In genomic region chr14:88599321-88599720, GRCh38 we compare ENCODE assay signal across 10 cellular contexts. TPM values are rescaled to one million over a fixed set of nuclear protein-coding genes. Genes with fewer than 3 reads are reported as not detected.
A peak's percentile ranks its signal among the peaks of the same experiment; 100 is the strongest.
DNase-seq lines count a peak whose midpoint lies in the region; ATAC-seq lines count a peak whose summit lies in the region.
"Had no signal": no experiment of that assay in that cellular context is flagged by ENCODE, and none has a peak within 500 bp of the region (broad histone marks: within the 10 kb centered on the region; RNA-seq: fewer than 3 reads in every experiment).

No MANE protein-coding gene starts in this region.

- in situ Hi-C loops in KBM-7 (cut with MboI; ENCODE audit: low pct_unique_long_range_greater_than_20kb, low sequenced_read_pairs): no loop called here

- ATAC-seq in GM21717 (IDR thresholded peaks at IDR 0.05; ENCODE audit: unreplicated experiment): peak; percentile 28
- peak; percentile 34 for ATAC-seq in HG03439 (IDR thresholded peaks at IDR 0.05; ENCODE audit: unreplicated experiment)
- no peak for ATAC-seq in stimulated activated effector memory CD8-positive, alpha-beta T cell treated with anti-CD3 and anti-CD28 coated beads, Interleukin-12 subunit alpha, Interleukin-12 subunit beta, amount 100 ng/mL, for 72 hours
- ATAC-seq: left colon had no signal

- H3K4me3 Mint-ChIP-seq in activated naive CD4-positive, alpha-beta T cell treated with anti-CD3 and anti-CD28 coated beads for 36 hours: peak overlapping the region; percentile 6
- H3K4me3 Mint-ChIP-seq in stimulated activated effector memory CD8-positive, alpha-beta T cell treated with anti-CD3 and anti-CD28 coated beads, Interleukin-12 subunit alpha, Interleukin-12 subunit beta, amount 100 ng/mL, for 72 hours: peak overlapping the region; percentile 55

- H3K4me1 Mint-ChIP-seq in activated naive CD4-positive, alpha-beta T cell treated with anti-CD3 and anti-CD28 coated beads for 36 hours (ENCODE audit: low read depth): peaks cover 21% of the 10 kb centered on the region
- peaks cover 38% of the 10 kb centered on the region for H3K4me1 Mint-ChIP-seq in stimulated activated effector memory CD8-positive, alpha-beta T cell treated with anti-CD3 and anti-CD28 coated beads, Interleukin-12 subunit alpha, Interleukin-12 subunit beta, amount 100 ng/mL, for 72 hours

- H3K9me3 Mint-ChIP-seq in activated naive CD4-positive, alpha-beta T cell treated with anti-CD3 and anti-CD28 coated beads for 36 hours: no peaks in the 10 kb centered on the region
- no peaks in the 10 kb centered on the region for H3K9me3 Mint-ChIP-seq in stimulated activated effector memory CD8-positive, alpha-beta T cell treated with anti-CD3 and anti-CD28 coated beads, Interleukin-12 subunit alpha, Interleukin-12 subunit beta, amount 100 ng/mL, for 72 hours

- CTCF ChIA-PET in activated naive CD4-positive, alpha-beta T cell treated with anti-CD3 and anti-CD28 coated beads for 36 hours (lab: Charles Lee): no interaction called here

- peak overlapping the region; percentile 43 for H3K27ac Mint-ChIP-seq in activated naive CD4-positive, alpha-beta T cell treated with anti-CD3 and anti-CD28 coated beads for 36 hours
- H3K27ac Mint-ChIP-seq in stimulated activated effector memory CD8-positive, alpha-beta T cell treated with anti-CD3 and anti-CD28 coated beads, Interleukin-12 subunit alpha, Interleukin-12 subunit beta, amount 100 ng/mL, for 72 hours: peak overlapping the region; percentile 75

- no peaks in the 10 kb centered on the region for H3K27me3 Mint-ChIP-seq in activated naive CD4-positive, alpha-beta T cell treated with anti-CD3 and anti-CD28 coated beads for 36 hours (ENCODE audit: low read depth)

- DNase-seq in activated naive CD4-positive, alpha-beta T cell treated with anti-CD3 and anti-CD28 coated beads for 36 hours: no peak
- no peak for DNase-seq in activated naive CD4-positive, alpha-beta T cell (lab: John Stamatoyannopoulos, UW)
- no peak for DNase-seq in stimulated activated effector memory CD8-positive, alpha-beta T cell treated with anti-CD3 and anti-CD28 coated beads, Interleukin-12 subunit alpha, Interleukin-12 subunit beta, amount 100 ng/mL, for 72 hours (ENCODE audit: low spot score in 2 of 2)
- DNase-seq in anterior cingulate cortex (lab: John Stamatoyannopoulos, UW): no peak
- no peak for DNase-seq in KBM-7
- no peak for DNase-seq in KG1 (lab: John Stamatoyannopoulos, UW)
- DNase-seq: activated CD4-positive, alpha-beta T cell treated with anti-CD3 and anti-CD28 coated beads, Interleukin-2, amount 50 U/mL, for 4 hours; left colon had no signal

- peaks cover 41% of the 10 kb centered on the region for H3K36me3 Mint-ChIP-seq in activated naive CD4-positive, alpha-beta T cell treated with anti-CD3 and anti-CD28 coated beads for 36 hours (ENCODE audit: low read depth)
- H3K36me3 Mint-ChIP-seq in stimulated activated effector memory CD8-positive, alpha-beta T cell treated with anti-CD3 and anti-CD28 coated beads, Interleukin-12 subunit alpha, Interleukin-12 subunit beta, amount 100 ng/mL, for 72 hours: peaks cover 91% of the 10 kb centered on the region

- intact Hi-C loops in activated naive CD4-positive, alpha-beta T cell treated with anti-CD3 and anti-CD28 coated beads for 36 hours (cut with micrococcal nuclease): loop anchor here (2.0 kb wide), 1 partner anchor 191 kb away; no protein-coding TSS in a partner anchor

RNA-seq across cellular contexts. Expression of gene ZC3H14, which starts 36.5 kb away (rescaled TPM):
- 10 to 100 TPM; 33.3 to 37.9 TPM for total RNA-seq in activated naive CD4-positive, alpha-beta T cell treated with anti-CD3 and anti-CD28 coated beads for 36 hours

RNA-seq across cellular contexts. Expression of gene PTPN21, which starts 44.5 kb away (rescaled TPM):
- total RNA-seq in activated naive CD4-positive, alpha-beta T cell treated with anti-CD3 and anti-CD28 coated beads for 36 hours: under 1 TPM in 1 of 2 experiments, not detected in 1; 0.17 TPM
